Comparison of ENCODE assay signal across 19 cellular contexts in the genomic region with DNA sequence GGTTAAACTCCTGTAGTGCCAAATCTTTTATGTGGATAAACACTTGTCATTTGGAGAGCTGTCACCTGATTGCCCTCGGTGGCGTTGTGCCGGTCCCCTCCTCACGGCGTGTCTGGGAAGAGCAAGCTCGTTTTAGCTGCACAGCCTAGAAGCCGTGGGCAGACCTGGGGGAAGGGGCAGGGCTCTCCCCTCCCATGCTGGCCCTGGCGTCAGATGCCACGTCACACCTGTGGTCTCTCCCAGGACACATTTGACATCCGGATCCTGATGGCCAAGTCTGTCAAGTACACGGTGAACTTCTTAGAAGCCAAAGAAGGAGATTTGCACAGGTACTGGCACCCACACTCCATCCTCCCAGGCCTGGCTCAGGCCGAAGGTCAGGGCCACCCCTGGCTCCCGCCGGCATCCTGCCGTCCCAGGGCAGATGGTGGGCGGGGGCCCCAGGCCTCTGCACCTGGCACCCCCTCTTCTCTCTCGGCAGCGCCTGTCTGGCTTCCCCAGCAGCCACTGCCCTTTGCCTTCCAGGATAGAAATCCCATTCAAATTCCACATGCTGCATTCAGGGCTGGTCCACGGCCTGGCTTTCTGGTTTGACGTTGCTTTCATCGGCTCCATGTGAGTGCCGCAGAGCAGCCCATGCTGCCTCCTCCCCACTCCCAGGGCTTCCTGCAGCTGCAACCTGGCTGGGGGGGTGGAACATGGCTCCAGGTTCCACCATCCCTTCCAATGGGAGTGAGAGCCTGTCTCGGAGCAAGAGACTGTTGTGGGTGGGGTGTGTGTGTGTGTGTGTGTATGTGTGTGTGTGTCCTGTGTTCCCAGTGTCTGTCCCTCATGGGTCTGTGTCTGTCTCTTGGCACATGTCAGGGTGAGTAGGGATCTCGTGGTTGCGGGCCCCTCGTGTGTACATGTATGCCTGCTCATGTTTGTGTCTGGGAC. TPM values are rescaled to one million over a fixed set of nuclear protein-coding genes. Genes with fewer than 3 reads are reported as not detected.
DNase-seq lines count a peak whose midpoint lies in the region; ATAC-seq, FAIRE-seq and TF ChIP-seq lines count a peak whose summit lies in the region.
"Had no signal": no experiment of that assay in that cellular context is flagged by ENCODE, and none has a peak within 500 bp of the region (broad histone marks: within the 10 kb centered on the region; RNA-seq: fewer than 3 reads in every experiment).

No MANE protein-coding gene starts in this region.

- intact Hi-C loops in K562 (cut with micrococcal nuclease) = no loop called here

- H2AFZ ChIP-seq in K562 (ENCODE audit: low read depth, low read length) = no peak overlapping the region
- H2AFZ ChIP-seq in osteoblast (ENCODE audit: low read length) = no peak overlapping the region
- H2AFZ ChIP-seq: parathyroid adenoma had no signal

- ATAC-seq in K562 = no peak
- no peak for ATAC-seq in GM18873 (IDR thresholded peaks at IDR 0.05; ENCODE audit: low FRiP score, unreplicated experiment)
- ATAC-seq: PC-3 had no signal

- H3K36me3 ChIP-seq in K562 (ENCODE audit: control insufficient read depth, insufficient read depth, low read length) (peaks cover 81% of the 10 kb centered on the region; the same call in 1 of the 3 replicates), osteoblast (ENCODE audit: insufficient read depth, low read length) (peaks cover 57% of the 10 kb centered on the region)

- H3K9me3 ChIP-seq in K562 (replicated peaks; ENCODE audit: control insufficient read depth, insufficient read depth, low read depth, low read length) (no peaks in the 10 kb centered on the region), osteoblast (ENCODE audit: low read depth, low read length) (no peaks in the 10 kb centered on the region)
- H3K9me3 ChIP-seq: adrenal gland, esophagus squamous epithelium had no signal

- no peak for TF ChIP-seq CTCF in K562 (IDR thresholded peaks at IDR 0.05 in 2 of 3, conservative IDR thresholded peaks at IDR 0.05 in 1 of 3; ENCODE audit: insufficient read depth in 2 of 3, low read depth in 1 of 3, low read length in 3 of 3)
- no peak for TF ChIP-seq CTCF in osteoblast (IDR thresholded peaks at IDR 0.05; ENCODE audit: extremely low read depth, low read depth, low read length)

- H4K20me1 ChIP-seq in K562 (replicated peaks; ENCODE audit: control insufficient read depth, insufficient read depth, low read length) (no peaks in the 10 kb centered on the region), osteoblast (ENCODE audit: insufficient read depth, low read length) (peaks cover 16% of the 10 kb centered on the region)

- FAIRE-seq in GM12892 (lab: Jason Lieb, UNC) (no peak), K562 (lab: Jason Lieb, UNC) (no peak), urothelium cell line (lab: Jason Lieb, UNC) (no peak)

- TF ChIP-seq POLR2A in GM12892 (IDR thresholded peaks at IDR 0.05; ENCODE audit: low read depth, low read length) = no peak; the same call in 1 of the 2 replicates
- TF ChIP-seq POLR2A in K562 (conservative IDR thresholded peaks at IDR 0.05) = peak; percentile 59

- peaks cover 0 to 49% of the 10 kb centered on the region in 2 experiments; a peak in 2 of 5 replicates for H3K4me1 ChIP-seq in K562 (replicated peaks in 1 of 2; ENCODE audit: control insufficient read depth in 2 of 2, insufficient read depth in 2 of 2, low read length in 2 of 2)
- H3K4me1 ChIP-seq in osteoblast (ENCODE audit: insufficient read depth, low read length) = peaks cover 11% of the 10 kb centered on the region
- H3K4me1 ChIP-seq: parathyroid adenoma had no signal

- H3K4me2 ChIP-seq in K562 (ENCODE audit: insufficient read depth, low read length) (no peak overlapping the region), osteoblast (ENCODE audit: insufficient read depth, low read length) (no peak overlapping the region)

- TF ChIP-seq RAD21 in K562 (CRISPR knock-in tag; conservative IDR thresholded peaks at IDR 0.05 in 1 of 2, IDR thresholded peaks at IDR 0.05 in 1 of 2) = no peak

- no peak overlapping the region for H3K4me3 ChIP-seq in K562
- H3K4me3 ChIP-seq in osteoblast (ENCODE audit: insufficient read depth, low read length) = no peak overlapping the region
- H3K4me3 ChIP-seq: adrenal gland, esophagus squamous epithelium, skin epidermis had no signal

- POLR2A ChIA-PET in K562 (lab: Yijun Ruan, JAX) = interaction anchor here (0.5 to 2.4 kb wide), 8 partner anchors 8 to 260 kb away, joined by 3 to 7 read pairs (median 3); no protein-coding TSS in a partner anchor

- H3K27me3 ChIP-seq in K562 (ENCODE audit: control insufficient read depth in 2 of 2, insufficient read depth in 2 of 2, low read length in 2 of 2) = no peaks in the 10 kb centered on the region
- H3K27me3 ChIP-seq in osteoblast (ENCODE audit: insufficient read depth, low read length) = no peaks in the 10 kb centered on the region
- H3K27me3 ChIP-seq: adrenal gland, esophagus squamous epithelium had no signal

- no peaks in the 10 kb centered on the region for H3K79me2 ChIP-seq in K562 (ENCODE audit: control insufficient read depth, insufficient read depth, low read length)
- H3K79me2 ChIP-seq in osteoblast (ENCODE audit: insufficient read depth, low read length) = peaks cover 8% of the 10 kb centered on the region
- H3K79me2 ChIP-seq: parathyroid adenoma had no signal

- CTCF ChIA-PET in K562 (lab: Yijun Ruan, JAX; ENCODE audit: low intra/inter-chr PET ratio) = no interaction called here

- WGBS in K562 (ENCODE audit: insufficient coverage, low coverage, missing lambda C conversion rate) = 87% methylated on average over 23 of the region's 26 CpGs

- H3K27ac ChIP-seq in K562 (ENCODE audit: extremely low read depth, low read depth, low read length) (no peak overlapping the region), osteoblast (ENCODE audit: low read depth, low read length) (no peak overlapping the region)
- H3K27ac ChIP-seq: adrenal gland, esophagus squamous epithelium, parathyroid adenoma had no signal

- in situ Hi-C loops in K562 (cut with MboI) = no loop called here

- no peak for TF ChIP-seq EP300 in K562 (IDR thresholded peaks at IDR 0.05; ENCODE audit: low read length)

- DNase-seq in GM12892 (ENCODE audit: insufficient read length) = peak; percentile 3
- DNase-seq in NCI-H1105 (lab: John Stamatoyannopoulos, UW) = peak; percentile 8
- DNase-seq in K562 (ENCODE audit: extremely low read depth in 1 of 4, low spot score in 3 of 4) = peak in 1 of 4 experiments; percentile 21
- peak; percentile 61 for DNase-seq in osteoblast (ENCODE audit: insufficient read length, low spot score, missing footprints)
- no peak for DNase-seq in urothelium cell line (ENCODE audit: low spot score)
- DNase-seq in NCI-H82 (lab: John Stamatoyannopoulos, UW) = no peak
- DNase-seq: activated CD4-positive, CD25-positive, alpha-beta regulatory T cell; Calu3; central memory CD4-positive, alpha-beta T cell; effector CD4-positive, alpha-beta T cell; esophagus squamous epithelium; GF-D8; NCI-H1436 treated with DMSO at 0.1 percent for 48 hours; PC-3; stimulated activated CD4-positive, alpha-beta T cell treated with anti-CD3 and anti-CD28 coated beads, Interleukin-2, amount 100 ng/mL, for 48 hours had no signal

- BruUV-seq in K562 (replicated peaks; lab: Mats Ljungman, UMichigan) = no TSS peak

- no peak overlapping the region; a peak in 1 of 4 replicates for H3K9ac ChIP-seq in K562 (ENCODE audit: insufficient read depth in 1 of 2, low read depth in 2 of 2, low read length in 2 of 2)
- H3K9ac ChIP-seq: parathyroid adenoma had no signal

- peaks cover 5% of the 10 kb centered on the region for H3K9me1 ChIP-seq in K562 (ENCODE audit: control insufficient read depth, insufficient read depth, low read length)

RNA-seq across cellular contexts. Expression of a gene that starts 8.8 kb away (rescaled TPM):
- polyA plus RNA-seq in GM12892 (2012; ENCODE audit: missing spikeins) = 16.5 TPM
- 41.8 and 150 TPM in 2 replicates for total RNA-seq in K562 (2011; cell fraction: chromatin; rRNA removed; ENCODE audit: low replicate concordance)
- 200 and 225 TPM in 2 replicates for total RNA-seq in K562 (2011; cell fraction: nucleolus; rRNA removed)
- 96.4 and 107 TPM in 2 replicates for total RNA-seq in K562 (2011; cell fraction: nucleoplasm; rRNA removed)
- 65.2 and 80.4 TPM in 2 replicates for total RNA-seq in K562 (2014; rRNA removed)
- 10.3 and 12.1 TPM in 2 replicates for total RNA-seq in K562 (2014; rRNA removed; fragmentation: Illumina TruSeq; extraction: Trizol)
- total RNA-seq in K562 (2015; rRNA removed; fragmentation: Illumina TruSeq; extraction: Trizol) = 31.6 and 32.5 TPM in 2 replicates
- 51.6 and 56.3 TPM in 2 replicates for total RNA-seq in K562 (2021)
- polyA plus RNA-seq in K562 (2011; rRNA removed) = 40.5 and 69.1 TPM in 2 replicates
- 114 and 210 TPM in 2 replicates for polyA plus RNA-seq in K562 (2011; cell fraction: cytosol; rRNA removed)
- polyA plus RNA-seq in K562 (2011; cell fraction: nucleus; rRNA removed) = 175 and 177 TPM in 2 replicates
- polyA plus RNA-seq in K562 (2012) = 41.2 and 77.2 TPM in 2 replicates
- 20.4 and 44.1 TPM in 2 replicates for polyA plus RNA-seq in K562 (2014; fragmentation: Illumina TruSeq; extraction: Trizol)
- 1 to 10 TPM; 1.3 to 2.2 TPM for polyA plus RNA-seq in K562 (2014; fragmentation: Nextera tagmentation; extraction: Ambion mirVana)
- 64.3 and 74.2 TPM in 2 replicates for polyA plus RNA-seq in K562 (2014; rRNA removed)
- 15.6 and 19.6 TPM in 2 replicates for polyA minus RNA-seq in K562 (2011; rRNA and poly(A)+ RNA removed)
- 56.2 and 63.8 TPM in 2 replicates for polyA minus RNA-seq in K562 (2011; cell fraction: cytosol; rRNA and poly(A)+ RNA removed)
- polyA minus RNA-seq in K562 (2011; cell fraction: nucleus; rRNA and poly(A)+ RNA removed) = 26.0 and 30.7 TPM in 2 replicates
- 114 and 126 TPM in 2 replicates for total RNA-seq in osteoblast

RNA-seq across cellular contexts. Expression of a gene that starts 9.0 kb away (rescaled TPM):
- 12.4 TPM for polyA plus RNA-seq in GM12892 (2012; ENCODE audit: missing spikeins)
- 9.9 and 25.8 TPM in 2 replicates for total RNA-seq in K562 (2011; cell fraction: chromatin; rRNA removed; ENCODE audit: low replicate concordance)
- 30.1 and 31.0 TPM in 2 replicates for total RNA-seq in K562 (2011; cell fraction: nucleolus; rRNA removed)
- 14.4 and 15.4 TPM in 2 replicates for total RNA-seq in K562 (2011; cell fraction: nucleoplasm; rRNA removed)
- total RNA-seq in K562 (2014; rRNA removed) (29.4 and 32.7 TPM in 2 replicates), K562 (2014; rRNA removed; fragmentation: Illumina TruSeq; extraction: Trizol) (18.5 and 19.9 TPM in 2 replicates), K562 (2015; rRNA removed; fragmentation: Illumina TruSeq; extraction: Trizol) (20.2 and 20.7 TPM in 2 replicates), K562 (2021) (23.8 and 24.7 TPM in 2 replicates), osteoblast (31.8 and 34.8 TPM in 2 replicates)
- polyA plus RNA-seq in K562 (2011; rRNA removed) (11.0 and 13.2 TPM in 2 replicates), K562 (2014; fragmentation: Illumina TruSeq; extraction: Trizol) (13.8 and 13.9 TPM in 2 replicates), K562 (2014; fragmentation: Nextera tagmentation; extraction: Ambion mirVana) (1 to 10 TPM; 2.4 to 3.2 TPM), K562 (2014; rRNA removed) (16.3 and 17.5 TPM in 2 replicates)
- 10.3 and 20.8 TPM in 2 replicates for polyA plus RNA-seq in K562 (2011; cell fraction: cytosol; rRNA removed)
- polyA plus RNA-seq in K562 (2011; cell fraction: nucleus; rRNA removed) = 7.8 and 11.2 TPM in 2 replicates
- 17.4 and 20.2 TPM in 2 replicates for polyA plus RNA-seq in K562 (2012)
- polyA minus RNA-seq in K562 (2011; rRNA and poly(A)+ RNA removed) = 2.6 and 2.9 TPM in 2 replicates
- polyA minus RNA-seq in K562 (2011; cell fraction: cytosol; rRNA and poly(A)+ RNA removed) = 4.8 and 6.6 TPM in 2 replicates
- polyA minus RNA-seq in K562 (2011; cell fraction: nucleus; rRNA and poly(A)+ RNA removed) = 5.7 and 7.8 TPM in 2 replicates

RNA-seq across cellular contexts. Expression of a gene that starts 41.2 kb away (rescaled TPM):
- 54.1 TPM for polyA plus RNA-seq in GM12892 (2012; ENCODE audit: missing spikeins)
- 239 and 474 TPM in 2 replicates for total RNA-seq in K562 (2011; cell fraction: chromatin; rRNA removed; ENCODE audit: low replicate concordance)
- total RNA-seq in K562 (2011; cell fraction: nucleolus; rRNA removed) = 201 and 202 TPM in 2 replicates
- total RNA-seq in K562 (2011; cell fraction: nucleoplasm; rRNA removed) = 194 and 219 TPM in 2 replicates
- 125 and 134 TPM in 2 replicates for total RNA-seq in K562 (2014; rRNA removed)
- total RNA-seq in K562 (2014; rRNA removed; fragmentation: Illumina TruSeq; extraction: Trizol) = 45.7 and 48.4 TPM in 2 replicates
- total RNA-seq in K562 (2015; rRNA removed; fragmentation: Illumina TruSeq; extraction: Trizol) = 52.1 and 54.1 TPM in 2 replicates
- total RNA-seq in K562 (2021) = 194 and 207 TPM in 2 replicates
- 40.7 and 69.1 TPM in 2 replicates for polyA plus RNA-seq in K562 (2011; rRNA removed)
- 50.9 and 53.3 TPM in 2 replicates for polyA plus RNA-seq in K562 (2011; cell fraction: cytosol; rRNA removed)
- polyA plus RNA-seq in K562 (2011; cell fraction: nucleus; rRNA removed) = 84.2 and 133 TPM in 2 replicates
- polyA plus RNA-seq in K562 (2012) = 118 and 172 TPM in 2 replicates
- polyA plus RNA-seq in K562 (2014; fragmentation: Illumina TruSeq; extraction: Trizol) = 98.6 and 118 TPM in 2 replicates
- polyA plus RNA-seq in K562 (2014; fragmentation: Nextera tagmentation; extraction: Ambion mirVana) = 10 to 100 TPM; 19.3 to 24.8 TPM
- 68.9 and 84.5 TPM in 2 replicates for polyA plus RNA-seq in K562 (2014; rRNA removed)
- 91.0 and 105 TPM in 2 replicates for polyA minus RNA-seq in K562 (2011; rRNA and poly(A)+ RNA removed)
- 157 and 194 TPM in 2 replicates for polyA minus RNA-seq in K562 (2011; cell fraction: cytosol; rRNA and poly(A)+ RNA removed)
- 68.0 and 102 TPM in 2 replicates for polyA minus RNA-seq in K562 (2011; cell fraction: nucleus; rRNA and poly(A)+ RNA removed)
- total RNA-seq in osteoblast = 52.2 and 52.8 TPM in 2 replicates

RNA-seq across cellular contexts. Expression of a gene that starts 48.3 kb away (rescaled TPM):
- polyA plus RNA-seq in GM12892 (2012; ENCODE audit: missing spikeins) = 43.0 TPM
- 50.4 and 92.7 TPM in 2 replicates for total RNA-seq in K562 (2011; cell fraction: chromatin; rRNA removed; ENCODE audit: low replicate concordance)
- 57.5 and 60.4 TPM in 2 replicates for total RNA-seq in K562 (2011; cell fraction: nucleolus; rRNA removed)
- 52.4 and 52.6 TPM in 2 replicates for total RNA-seq in K562 (2011; cell fraction: nucleoplasm; rRNA removed)
- total RNA-seq in K562 (2014; rRNA removed) = 31.9 and 41.8 TPM in 2 replicates
- 14.1 and 18.6 TPM in 2 replicates for total RNA-seq in K562 (2014; rRNA removed; fragmentation: Illumina TruSeq; extraction: Trizol)
- 25.2 and 27.1 TPM in 2 replicates for total RNA-seq in K562 (2015; rRNA removed; fragmentation: Illumina TruSeq; extraction: Trizol)
- total RNA-seq in K562 (2021) = 86.0 and 86.3 TPM in 2 replicates
- 29.7 and 54.8 TPM in 2 replicates for polyA plus RNA-seq in K562 (2011; rRNA removed)
- polyA plus RNA-seq in K562 (2011; cell fraction: cytosol; rRNA removed) = 39.1 and 73.7 TPM in 2 replicates
- polyA plus RNA-seq in K562 (2011; cell fraction: nucleus; rRNA removed) = 61.7 and 77.2 TPM in 2 replicates
- polyA plus RNA-seq in K562 (2012) = 54.2 and 71.7 TPM in 2 replicates
- polyA plus RNA-seq in K562 (2014; fragmentation: Illumina TruSeq; extraction: Trizol) = 59.8 and 73.9 TPM in 2 replicates
- under 1 TPM; 0.36 to 0.65 TPM for polyA plus RNA-seq in K562 (2014; fragmentation: Nextera tagmentation; extraction: Ambion mirVana)
- 49.1 and 56.5 TPM in 2 replicates for polyA plus RNA-seq in K562 (2014; rRNA removed)
- polyA minus RNA-seq in K562 (2011; rRNA and poly(A)+ RNA removed) = 20.6 and 23.7 TPM in 2 replicates
- 32.6 and 45.6 TPM in 2 replicates for polyA minus RNA-seq in K562 (2011; cell fraction: cytosol; rRNA and poly(A)+ RNA removed)
- polyA minus RNA-seq in K562 (2011; cell fraction: nucleus; rRNA and poly(A)+ RNA removed) = 13.1 and 18.4 TPM in 2 replicates
- 33.7 and 41.0 TPM in 2 replicates for total RNA-seq in osteoblast

Comparison
In these comparisons a context has a peak if more than half of its experiments do, and no peak if none do; other contexts are left out.
1. DNase-seq: peak in GM12892 (single experiment), NCI-H1105 (single experiment) and osteoblast (single experiment); none in urothelium cell line (single experiment) and NCI-H82 (single experiment).